ENCODE assay signal across 1 cellular context in the genomic region with DNA sequence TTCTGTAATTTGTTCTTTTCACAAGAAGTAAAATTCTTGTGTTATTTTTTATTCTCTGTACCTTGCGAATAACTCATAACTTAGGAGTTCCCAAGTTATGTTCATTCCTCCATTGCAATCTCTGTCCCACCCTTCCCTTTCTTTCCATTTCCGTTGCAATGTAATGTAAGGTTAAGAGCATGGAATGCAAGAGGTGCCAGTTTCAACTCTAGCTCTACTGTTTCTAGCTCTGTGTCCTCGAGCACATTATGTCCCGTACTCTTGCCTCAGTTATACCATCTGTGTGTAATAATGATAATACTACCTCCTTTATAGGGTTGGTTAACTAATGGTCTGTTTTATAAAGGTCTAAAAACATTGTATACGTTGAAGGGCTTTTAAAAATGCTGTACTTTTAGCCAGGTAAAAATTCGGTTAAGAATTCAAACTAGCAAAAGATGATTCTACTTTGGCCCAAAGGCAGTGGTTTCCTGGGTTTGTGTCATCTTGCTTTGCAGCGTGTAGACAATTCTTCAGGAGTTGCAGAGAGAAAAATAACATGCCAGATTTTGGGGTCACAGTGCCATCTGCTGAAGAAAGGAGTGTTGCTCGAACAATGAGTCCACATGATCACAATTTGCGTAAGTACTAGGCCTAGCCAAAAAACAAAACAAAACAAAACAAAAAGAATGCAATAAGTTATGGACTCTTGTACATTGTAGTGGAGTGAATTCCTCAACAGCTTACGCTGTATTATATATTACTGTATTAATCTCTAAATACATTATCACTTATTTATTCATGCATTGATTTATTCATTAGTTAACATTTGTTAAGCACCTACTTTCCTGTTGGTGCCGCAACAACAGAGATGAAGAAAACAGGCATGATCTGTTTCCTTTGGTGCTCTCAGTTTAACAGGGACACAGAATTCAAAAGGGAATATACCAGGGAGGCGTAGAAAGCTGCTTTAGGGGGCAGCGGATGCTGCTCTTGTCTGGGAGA.
A peak's percentile ranks its signal among the peaks of the same experiment; 100 is the strongest.
TF ChIP-seq lines count a peak whose summit lies in the region.

No MANE protein-coding gene starts in this region.

TF ChIP-seq in HepG2, 621 proteins besides CTCF, POLR2A, EP300 and RAD21 (continued from another document and continues in another):
- TF ChIP-seq, protein P1, sequence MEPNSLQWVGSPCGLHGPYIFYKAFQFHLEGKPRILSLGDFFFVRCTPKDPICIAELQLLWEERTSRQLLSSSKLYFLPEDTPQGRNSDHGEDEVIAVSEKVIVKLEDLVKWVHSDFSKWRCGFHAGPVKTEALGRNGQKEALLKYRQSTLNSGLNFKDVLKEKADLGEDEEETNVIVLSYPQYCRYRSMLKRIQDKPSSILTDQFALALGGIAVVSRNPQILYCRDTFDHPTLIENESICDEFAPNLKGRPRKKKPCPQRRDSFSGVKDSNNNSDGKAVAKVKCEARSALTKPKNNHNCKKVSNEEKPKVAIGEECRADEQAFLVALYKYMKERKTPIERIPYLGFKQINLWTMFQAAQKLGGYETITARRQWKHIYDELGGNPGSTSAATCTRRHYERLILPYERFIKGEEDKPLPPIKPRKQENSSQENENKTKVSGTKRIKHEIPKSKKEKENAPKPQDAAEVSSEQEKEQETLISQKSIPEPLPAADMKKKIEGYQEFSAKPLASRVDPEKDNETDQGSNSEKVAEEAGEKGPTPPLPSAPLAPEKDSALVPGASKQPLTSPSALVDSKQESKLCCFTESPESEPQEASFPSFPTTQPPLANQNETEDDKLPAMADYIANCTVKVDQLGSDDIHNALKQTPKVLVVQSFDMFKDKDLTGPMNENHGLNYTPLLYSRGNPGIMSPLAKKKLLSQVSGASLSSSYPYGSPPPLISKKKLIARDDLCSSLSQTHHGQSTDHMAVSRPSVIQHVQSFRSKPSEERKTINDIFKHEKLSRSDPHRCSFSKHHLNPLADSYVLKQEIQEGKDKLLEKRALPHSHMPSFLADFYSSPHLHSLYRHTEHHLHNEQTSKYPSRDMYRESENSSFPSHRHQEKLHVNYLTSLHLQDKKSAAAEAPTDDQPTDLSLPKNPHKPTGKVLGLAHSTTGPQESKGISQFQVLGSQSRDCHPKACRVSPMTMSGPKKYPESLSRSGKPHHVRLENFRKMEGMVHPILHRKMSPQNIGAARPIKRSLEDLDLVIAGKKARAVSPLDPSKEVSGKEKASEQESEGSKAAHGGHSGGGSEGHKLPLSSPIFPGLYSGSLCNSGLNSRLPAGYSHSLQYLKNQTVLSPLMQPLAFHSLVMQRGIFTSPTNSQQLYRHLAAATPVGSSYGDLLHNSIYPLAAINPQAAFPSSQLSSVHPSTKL (CRISPR knock-in tag; IDR thresholded peaks at IDR 0.05) = peak; percentile 59
- TF ChIP-seq ZNF343 (CRISPR knock-in tag; IDR thresholded peaks at IDR 0.05) = no peak
- TF ChIP-seq MIXL1 (CRISPR knock-in tag; IDR thresholded peaks at IDR 0.05) = peak; percentile 61; the same call in 1 of the 2 replicates
- peak; percentile 30; the same call in 1 of the 2 replicates for TF ChIP-seq KDM5A (IDR thresholded peaks at IDR 0.05; ENCODE audit: borderline replicate concordance, low read length)
- 0 out of 2 replicates have a peak, but pooled peaks have one; percentile 36 for TF ChIP-seq ZNF547 (CRISPR knock-in tag; IDR thresholded peaks at IDR 0.05)
- TF ChIP-seq, protein P2, sequence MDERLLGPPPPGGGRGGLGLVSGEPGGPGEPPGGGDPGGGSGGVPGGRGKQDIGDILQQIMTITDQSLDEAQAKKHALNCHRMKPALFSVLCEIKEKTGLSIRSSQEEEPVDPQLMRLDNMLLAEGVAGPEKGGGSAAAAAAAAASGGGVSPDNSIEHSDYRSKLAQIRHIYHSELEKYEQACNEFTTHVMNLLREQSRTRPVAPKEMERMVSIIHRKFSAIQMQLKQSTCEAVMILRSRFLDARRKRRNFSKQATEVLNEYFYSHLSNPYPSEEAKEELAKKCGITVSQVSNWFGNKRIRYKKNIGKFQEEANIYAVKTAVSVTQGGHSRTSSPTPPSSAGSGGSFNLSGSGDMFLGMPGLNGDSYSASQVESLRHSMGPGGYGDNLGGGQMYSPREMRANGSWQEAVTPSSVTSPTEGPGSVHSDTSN (CRISPR knock-in tag; IDR thresholded peaks at IDR 0.05) = no peak
- TF ChIP-seq, protein P3, sequence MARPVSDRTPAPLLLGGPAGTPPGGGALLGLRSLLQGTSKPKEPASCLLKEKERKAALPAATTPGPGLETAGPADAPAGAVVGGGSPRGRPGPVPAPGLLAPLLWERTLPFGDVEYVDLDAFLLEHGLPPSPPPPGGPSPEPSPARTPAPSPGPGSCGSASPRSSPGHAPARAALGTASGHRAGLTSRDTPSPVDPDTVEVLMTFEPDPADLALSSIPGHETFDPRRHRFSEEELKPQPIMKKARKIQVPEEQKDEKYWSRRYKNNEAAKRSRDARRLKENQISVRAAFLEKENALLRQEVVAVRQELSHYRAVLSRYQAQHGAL (CRISPR knock-in tag; IDR thresholded peaks at IDR 0.05; ENCODE audit: not compliant biosample characterization) = no peak
- TF ChIP-seq STAG1 (CRISPR knock-in tag; IDR thresholded peaks at IDR 0.05) = peak; percentile 99
- TF ChIP-seq SNAPC2 (CRISPR knock-in tag; IDR thresholded peaks at IDR 0.05) = peak; percentile 77; the same call in 1 of the 2 replicates
- peak; percentile 80; the same call in 1 of the 2 replicates for TF ChIP-seq ZSCAN9 (CRISPR knock-in tag; IDR thresholded peaks at IDR 0.05; ENCODE audit: borderline replicate concordance)
- TF ChIP-seq SNAPC4 (CRISPR knock-in tag; IDR thresholded peaks at IDR 0.05) = no peak
- peak; percentile 77 for TF ChIP-seq ZNF614 (CRISPR knock-in tag; IDR thresholded peaks at IDR 0.05; ENCODE audit: borderline replicate concordance)
- TF ChIP-seq PHF21A (CRISPR knock-in tag; IDR thresholded peaks at IDR 0.05) = peak; percentile 25; the same call in 1 of the 2 replicates
- TF ChIP-seq TP53 (CRISPR knock-in tag; conservative IDR thresholded peaks at IDR 0.05) = 0 out of 2 replicates have a peak, but pooled peaks have one; percentile 28
- peak; percentile 77 for TF ChIP-seq CEBPG (CRISPR knock-in tag; IDR thresholded peaks at IDR 0.05)
- TF ChIP-seq ELF3 (CRISPR knock-in tag; IDR thresholded peaks at IDR 0.05) = peak; percentile 37
- TF ChIP-seq GLI4 (CRISPR knock-in tag; IDR thresholded peaks at IDR 0.05; ENCODE audit: borderline replicate concordance) = 0 out of 2 replicates have a peak, but pooled peaks have one; percentile 43
- TF ChIP-seq FOXA3 (CRISPR knock-in tag; IDR thresholded peaks at IDR 0.05) = peak; percentile 67
- no peak for TF ChIP-seq FOXA1 (IDR thresholded peaks at IDR 0.05)
- TF ChIP-seq FOXA1 (CRISPR knock-in tag; IDR thresholded peaks at IDR 0.05) = peak; percentile 43; the same call in 1 of the 2 replicates
- peak; percentile 67; the same call in 1 of the 2 replicates for TF ChIP-seq CHD4 (IDR thresholded peaks at IDR 0.05; ENCODE audit: borderline replicate concordance, low read length)
- TF ChIP-seq BHLHE40 (IDR thresholded peaks at IDR 0.05; ENCODE audit: low read length) = peak; percentile 47; the same call in 1 of the 2 replicates
- TF ChIP-seq ONECUT2 (CRISPR knock-in tag; IDR thresholded peaks at IDR 0.05) = peak; percentile 50; the same call in 1 of the 2 replicates
- no peak for TF ChIP-seq NFRKB (IDR thresholded peaks at IDR 0.05)
- no peak for TF ChIP-seq ZNF556 (CRISPR knock-in tag; IDR thresholded peaks at IDR 0.05; ENCODE audit: borderline replicate concordance)
- peak; percentile 73 for TF ChIP-seq KLF6 (CRISPR knock-in tag; IDR thresholded peaks at IDR 0.05)
- TF ChIP-seq SOX5 (CRISPR knock-in tag; IDR thresholded peaks at IDR 0.05; ENCODE audit: borderline replicate concordance) = peak; percentile 62
- TF ChIP-seq KLF9 (CRISPR knock-in tag; IDR thresholded peaks at IDR 0.05; ENCODE audit: low read depth) = peak; percentile 37; the same call in 1 of the 2 replicates
- TF ChIP-seq ZNF484 (CRISPR knock-in tag; IDR thresholded peaks at IDR 0.05; ENCODE audit: borderline replicate concordance, low read depth) = no peak
- TF ChIP-seq, protein P4, sequence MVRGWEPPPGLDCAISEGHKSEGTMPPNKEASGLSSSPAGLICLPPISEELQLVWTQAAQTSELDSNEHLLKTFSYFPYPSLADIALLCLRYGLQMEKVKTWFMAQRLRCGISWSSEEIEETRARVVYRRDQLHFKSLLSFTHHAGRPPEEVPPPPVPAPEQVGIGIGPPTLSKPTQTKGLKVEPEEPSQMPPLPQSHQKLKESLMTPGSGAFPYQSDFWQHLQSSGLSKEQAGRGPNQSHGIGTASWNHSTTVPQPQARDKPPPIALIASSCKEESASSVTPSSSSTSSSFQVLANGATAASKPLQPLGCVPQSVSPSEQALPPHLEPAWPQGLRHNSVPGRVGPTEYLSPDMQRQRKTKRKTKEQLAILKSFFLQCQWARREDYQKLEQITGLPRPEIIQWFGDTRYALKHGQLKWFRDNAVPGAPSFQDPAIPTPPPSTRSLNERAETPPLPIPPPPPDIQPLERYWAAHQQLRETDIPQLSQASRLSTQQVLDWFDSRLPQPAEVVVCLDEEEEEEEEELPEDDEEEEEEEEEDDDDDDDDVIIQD (CRISPR knock-in tag; IDR thresholded peaks at IDR 0.05; ENCODE audit: low read depth) = peak; percentile 57; the same call in 1 of the 2 replicates
- peak; percentile 77; the same call in 1 of the 2 replicates for TF ChIP-seq TARDBP (CRISPR knock-in tag; IDR thresholded peaks at IDR 0.05)
- peak; percentile 75 for TF ChIP-seq JARID2 (CRISPR knock-in tag; IDR thresholded peaks at IDR 0.05; ENCODE audit: insufficient replicate concordance)
- peak; percentile 38; the same call in 1 of the 2 replicates for TF ChIP-seq BCL6 (CRISPR knock-in tag; IDR thresholded peaks at IDR 0.05)
- TF ChIP-seq PHF8 (CRISPR knock-in tag; IDR thresholded peaks at IDR 0.05) = no peak
- no peak for TF ChIP-seq ATAD3A (CRISPR knock-in tag; IDR thresholded peaks at IDR 0.05)
- TF ChIP-seq SMYD3 (CRISPR knock-in tag; IDR thresholded peaks at IDR 0.05) = peak; percentile 74; the same call in 1 of the 2 replicates
- 0 out of 2 replicates have a peak, but pooled peaks have one; percentile 47 for TF ChIP-seq YEATS2 (CRISPR knock-in tag; IDR thresholded peaks at IDR 0.05; ENCODE audit: borderline replicate concordance)
- 0 out of 2 replicates have a peak, but pooled peaks have one; percentile 23 for TF ChIP-seq PPARG (CRISPR knock-in tag; conservative IDR thresholded peaks at IDR 0.05)
